Comparison of ENCODE assay signal across 8 cellular contexts in genomic region chrX:49199906-49200771, GRCh38.
DNase-seq lines count a peak whose midpoint lies in the region; ATAC-seq lines count a peak whose summit lies in the region.

TSS of gene SYP (minus strand) at chrX:49200193. CDS start at chrX:49200186, 7 bp downstream.

- peak; percentile 97 for DNase-seq in AG08396 (ENCODE audit: low spot score)
- peak; percentile 96 for DNase-seq in NCI-H2227 (lab: John Stamatoyannopoulos, UW; ENCODE audit: unreplicated experiment)
- DNase-seq in activated CD4-positive, CD25-positive, alpha-beta regulatory T cell treated with anti-CD3 and anti-CD28 coated beads, Interleukin-2, amount 50 U/mL, for 72 hours: peak; percentile 87
- DNase-seq in cerebellar cortex (ENCODE audit: low spot score): peak; percentile 80
- DNase-seq in kidney tubule cell (ENCODE audit: low spot score): peak; percentile 88
- DNase-seq in stimulated activated CD4-positive, alpha-beta T cell treated with anti-CD3 and anti-CD28 coated beads, Interleukin-1b, Interleukin-23, amount 100 ng/mL, for 1 hour (ENCODE audit: low read depth in 2 of 2): peak; percentile 70 to 76

- ATAC-seq in GM18870 (IDR thresholded peaks at IDR 0.05; ENCODE audit: unreplicated experiment): peak; percentile 52
- peak; percentile 96 for ATAC-seq in HG03108 (IDR thresholded peaks at IDR 0.05; ENCODE audit: unreplicated experiment)

Comparison
In these comparisons a context has a peak if more than half of its experiments do, and no peak if none do; other contexts are left out.
1. Peak in every context shown above with its lines: DNase-seq and ATAC-seq.